12 cellular contexts compared by ENCODE assay signal in genomic region chr22:44357296-44357961, GRCh38. TPM values are rescaled to one million over a fixed set of nuclear protein-coding genes. Genes with fewer than 3 reads are reported as not detected.
DNase-seq lines count a peak whose midpoint lies in the region; ATAC-seq and TF ChIP-seq lines count a peak whose summit lies in the region.
"Had no signal": no experiment of that assay in that cellular context is flagged by ENCODE, and none has a peak within 500 bp of the region (broad histone marks: within the 10 kb centered on the region; RNA-seq: fewer than 3 reads in every experiment).

No MANE protein-coding gene starts in this region.

- no peak overlapping the region for H3K4me2 ChIP-seq in PC-3 (ENCODE audit: low read length)

- ATAC-seq in PC-3: no peak

- no peaks in the 10 kb centered on the region for H3K4me1 Mint-ChIP-seq in T-helper 2 cell treated with Interferon-gamma antibody and Interleukin-4, amounts not matched to agents 5 μg/mL and 100 μg/mL, for 36 hours (ENCODE audit: low read depth)

- H3K9me2 ChIP-seq in PC-3 (replicated peaks; ENCODE audit: low read length): no peaks in the 10 kb centered on the region

- H3K79me2 ChIP-seq in PC-3 (ENCODE audit: low read length): no peaks in the 10 kb centered on the region

- H3K9me3 Mint-ChIP-seq in T-helper 2 cell treated with Interferon-gamma antibody and Interleukin-4, amounts not matched to agents 5 μg/mL and 100 μg/mL, for 36 hours: no peaks in the 10 kb centered on the region

- no TSS peak for BruUV-seq in PC-3 (replicated peaks; lab: Mats Ljungman, UMichigan)

- no peak for TF ChIP-seq EP300 in sigmoid colon (IDR thresholded peaks at IDR 0.05)

- H3K9me3 ChIP-seq in PC-3 (ENCODE audit: low read length) (no peaks in the 10 kb centered on the region), sigmoid colon (no peaks in the 10 kb centered on the region)
- H3K9me3 ChIP-seq: thyroid gland had no signal

- H3K27me3 ChIP-seq in PC-3 (ENCODE audit: low read length) (no peaks in the 10 kb centered on the region), sigmoid colon (no peaks in the 10 kb centered on the region)
- H3K27me3 ChIP-seq: thyroid gland had no signal

- H3K9ac ChIP-seq in PC-3 (ENCODE audit: low read length): no peak overlapping the region

- POLR2A ChIA-PET in PC-3 (lab: Charles Lee; ENCODE audit: unreplicated experiment): no interaction called here

- no peak overlapping the region for H3K4me3 Mint-ChIP-seq in T-helper 2 cell treated with Interferon-gamma antibody and Interleukin-4, amounts not matched to agents 5 μg/mL and 100 μg/mL, for 36 hours

- H3K27ac ChIP-seq in PC-3 (ENCODE audit: low read length): no peak overlapping the region
- H3K27ac ChIP-seq in sigmoid colon: peak overlapping the region; percentile 82 to 87 (median 86)
- H3K27ac ChIP-seq: 22Rv1 had no signal

- H2AFZ ChIP-seq in PC-3 (ENCODE audit: low read length): no peak overlapping the region

- H3K4me3 ChIP-seq in PC-3 (ENCODE audit: low read length): no peak overlapping the region
- no peak overlapping the region for H3K4me3 ChIP-seq in fibroblast of the aortic adventitia (ENCODE audit: low read depth, low read length)
- H3K4me3 ChIP-seq in sigmoid colon: no peak overlapping the region
- H3K4me3 ChIP-seq: thyroid gland had no signal

- DNase-seq in DMS 273 (lab: John Stamatoyannopoulos, UW; ENCODE audit: unreplicated experiment) (peak; percentile 17), DMS 273 treated with DMSO at 0.1 percent for 48 hours (lab: John Stamatoyannopoulos, UW) (no peak), PC-3 (no peak), fibroblast of the aortic adventitia (ENCODE audit: low read depth) (no peak), sigmoid colon (no peak), ecto neural progenitor cell (ENCODE audit: low spot score) (no peak)
- no peak for DNase-seq in stimulated activated CD4-positive, alpha-beta T cell treated with anti-CD3 and anti-CD28 coated beads, Interleukin-4, amount 100 ng/mL, for 24 hours
- DNase-seq in T-helper 2 cell treated with Interferon-gamma antibody and Interleukin-4, amounts not matched to agents 5 μg/mL and 100 μg/mL, for 36 hours (ENCODE audit: low spot score): no peak
- DNase-seq: NCI-H187; NK-92 treated with Interleukin-12 subunit alpha and Interleukin-12 subunit beta, amount 100 ng/mL, for 24 hours had no signal

- peaks cover 10% of the 10 kb centered on the region for H3F3A ChIP-seq in PC-3 (ENCODE audit: low read length, unreplicated experiment)

- CTCF ChIA-PET in PC-3 (lab: Charles Lee): no interaction called here

- H3K36me3 Mint-ChIP-seq in T-helper 2 cell treated with Interferon-gamma antibody and Interleukin-4, amounts not matched to agents 5 μg/mL and 100 μg/mL, for 36 hours (ENCODE audit: low read depth): no peaks in the 10 kb centered on the region

- no peaks in the 10 kb centered on the region for H3K27me3 Mint-ChIP-seq in T-helper 2 cell treated with Interferon-gamma antibody and Interleukin-4, amounts not matched to agents 5 μg/mL and 100 μg/mL, for 36 hours (ENCODE audit: low read depth)

- no peaks in the 10 kb centered on the region for H4K20me1 ChIP-seq in PC-3 (ENCODE audit: low read length)

- no peak for TF ChIP-seq POLR2A in sigmoid colon (IDR thresholded peaks at IDR 0.05)

- H3K27ac Mint-ChIP-seq in T-helper 2 cell treated with Interferon-gamma antibody and Interleukin-4, amounts not matched to agents 5 μg/mL and 100 μg/mL, for 36 hours: no peak overlapping the region

- WGBS in sigmoid colon, 2 donors: 53 to 67% methylated on average over 10 of the region's 10 CpGs

- H3K36me3 ChIP-seq in PC-3 (ENCODE audit: low read depth, low read length) (no peaks in the 10 kb centered on the region), sigmoid colon (no peaks in the 10 kb centered on the region)
- H3K36me3 ChIP-seq: thyroid gland had no signal

- intact Hi-C loops in PC-3 (cut with micrococcal nuclease): no loop called here
- intact Hi-C loops in sigmoid colon (cut with DNase I): loop anchor here (5.0 kb wide), 1 partner anchor 210 kb away; no protein-coding TSS in a partner anchor

- H3K4me1 ChIP-seq in PC-3 (ENCODE audit: insufficient read depth, low read length) (peaks cover 28% of the 10 kb centered on the region), sigmoid colon (peaks cover 0 to 63% (median 55%) of the 10 kb centered on the region in 4 donors)

- 0 out of 2 replicates have a peak, but pooled peaks have one; percentile 26 for TF ChIP-seq CTCF in PC-3 (conservative IDR thresholded peaks at IDR 0.05; ENCODE audit: low read depth, low read length)
- peak; percentile 27 for TF ChIP-seq CTCF in fibroblast of the aortic adventitia (IDR thresholded peaks at IDR 0.05; ENCODE audit: insufficient read depth, low read length)
- TF ChIP-seq CTCF in sigmoid colon (IDR thresholded peaks at IDR 0.05): peak in 1 of 4 experiments; percentile 21

RNA-seq across cellular contexts. Expression of gene SHISAL1, which starts 44.7 kb away (rescaled TPM):
- 1.1 and 2.2 TPM in 2 replicates for total RNA-seq in PC-3 (2014; rRNA removed)
- 0.98 and 11.4 TPM in 2 replicates for total RNA-seq in fibroblast of the aortic adventitia (ENCODE audit: low replicate concordance)
- total RNA-seq in sigmoid colon: 10 to 100 TPM; 20.7 to 32.4 (median 24.1) TPM
- 1 to 10 TPM in 1 of 3 donors, under 1 TPM in 2; 0.23 to 1.3 (median 0.60) TPM for polyA plus RNA-seq in sigmoid colon
